ENCODE assay signal across 8 cellular contexts in the genomic region with DNA sequence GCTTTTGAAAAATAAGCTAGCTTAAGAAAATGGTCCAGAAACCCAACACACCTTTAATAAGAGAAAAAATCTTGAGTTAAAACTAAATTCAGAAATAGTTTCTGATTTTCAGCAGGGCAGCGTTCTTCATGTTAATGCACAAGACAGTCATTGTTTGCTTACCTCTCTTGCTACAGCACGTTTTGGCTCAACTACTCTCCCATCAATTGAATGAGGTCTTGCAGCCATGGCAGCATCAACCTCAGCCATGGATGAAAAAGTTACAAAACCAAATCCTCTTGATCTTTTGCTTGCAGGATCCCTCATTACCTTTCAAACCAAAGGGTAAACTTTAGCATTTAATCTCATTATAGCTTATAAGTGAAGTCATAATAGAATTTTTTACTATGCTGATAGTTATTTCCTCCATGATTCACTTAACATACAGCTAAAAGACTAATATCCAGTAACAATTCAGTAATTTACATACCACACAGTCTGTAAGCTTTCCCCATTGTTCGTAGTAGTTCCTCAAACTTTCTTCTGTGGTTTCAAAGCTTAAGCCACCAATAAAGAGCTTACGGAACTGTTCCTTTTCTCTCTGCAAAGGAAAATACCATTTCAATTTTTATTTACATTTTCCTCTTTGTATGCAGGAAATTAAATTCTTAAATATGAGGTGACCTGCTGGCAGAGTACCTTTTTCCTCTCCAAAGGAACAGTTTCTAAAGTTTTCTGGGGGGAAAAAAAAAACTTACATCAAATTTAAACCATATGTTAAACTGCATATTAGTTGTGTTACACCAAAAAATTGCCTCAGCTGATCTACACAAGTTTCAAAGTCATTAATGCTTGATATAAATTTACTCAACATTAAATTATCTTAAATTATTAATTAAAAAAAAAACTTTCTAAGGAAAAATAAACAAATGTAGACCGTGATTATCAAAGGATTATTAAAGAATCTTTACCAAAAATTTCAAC. TPM values are rescaled to one million over a fixed set of nuclear protein-coding genes. Genes with fewer than 3 reads are reported as not detected.
DNase-seq lines count a peak whose midpoint lies in the region; ATAC-seq and TF ChIP-seq lines count a peak whose summit lies in the region.

No MANE protein-coding gene starts in this region.

- TF ChIP-seq CTCF in RWPE1 (conservative IDR thresholded peaks at IDR 0.05; ENCODE audit: low read depth) = no peak

- H2BK5ac ChIP-seq in mesenchymal stem cell (ENCODE audit: low read depth, low read length, poor library complexity, severe bottlenecking) = no peak overlapping the region

- POLR2A ChIA-PET in RWPE1 (lab: Yijun Ruan, JAX; ENCODE audit: low non-redundant PET) = no interaction called here

- H3K4ac ChIP-seq in mesenchymal stem cell (ENCODE audit: low read depth in 1 of 2, low read length in 2 of 2) = no peak overlapping the region

- H3K18ac ChIP-seq in mesenchymal stem cell (ENCODE audit: low read depth in 1 of 2, low read length in 2 of 2) = no peak overlapping the region

- H3K36me3 Mint-ChIP-seq in activated naive CD8-positive, alpha-beta T cell treated with anti-CD3 and anti-CD28 coated beads for 36 hours = peaks cover 82% of the 10 kb centered on the region

- H3K23ac ChIP-seq in mesenchymal stem cell (ENCODE audit: low read length in 2 of 2) = no peak overlapping the region

- ATAC-seq in HG03521 (IDR thresholded peaks at IDR 0.05; ENCODE audit: unreplicated experiment) = no peak

- no peak overlapping the region for H2AK5ac ChIP-seq in mesenchymal stem cell (ENCODE audit: low read length, severe bottlenecking)

- 31% methylated on average over 4 of the region's 5 CpGs for WGBS in mesenchymal stem cell

- H3K14ac ChIP-seq in mesenchymal stem cell (ENCODE audit: low read length in 2 of 2) = no peak overlapping the region

- no peak overlapping the region for H2BK120ac ChIP-seq in mesenchymal stem cell (ENCODE audit: low read depth, low read length)

- no peak overlapping the region for H2BK12ac ChIP-seq in mesenchymal stem cell (ENCODE audit: low read length in 2 of 2)

- H3K9me3 Mint-ChIP-seq in activated naive CD8-positive, alpha-beta T cell treated with anti-CD3 and anti-CD28 coated beads for 36 hours = no peaks in the 10 kb centered on the region

- H3K27ac Mint-ChIP-seq in activated naive CD8-positive, alpha-beta T cell treated with anti-CD3 and anti-CD28 coated beads for 36 hours = peak overlapping the region; percentile 100

- H3K79me1 ChIP-seq in mesenchymal stem cell (replicated peaks; ENCODE audit: low read length, poor library complexity, severe bottlenecking) = no peaks in the 10 kb centered on the region

- H3K27ac ChIP-seq in ACC112 (ENCODE audit: low read depth, low read length) (no peak overlapping the region; the same call in 1 of the 2 replicates), HUES48 (ENCODE audit: low read depth, low read length) (peak overlapping the region; percentile 26), mesenchymal stem cell (ENCODE audit: low read length, poor library complexity, severe bottlenecking) (no peak overlapping the region), RWPE1 (no peak overlapping the region)

- H3K79me2 ChIP-seq in ACC112 (ENCODE audit: control insufficient read depth, insufficient read depth, low read length, unreplicated experiment) = peaks cover 89% of the 10 kb centered on the region

- no peak overlapping the region for H4K8ac ChIP-seq in mesenchymal stem cell (ENCODE audit: low read length)

- H4K91ac ChIP-seq in mesenchymal stem cell (ENCODE audit: low read length) = no peak overlapping the region

- H3K27me3 ChIP-seq in ACC112 (ENCODE audit: insufficient read depth, low read length) = no peaks in the 10 kb centered on the region
- H3K27me3 ChIP-seq in HUES48 (ENCODE audit: control insufficient read depth, insufficient read depth, low read length) = no peaks in the 10 kb centered on the region
- no peaks in the 10 kb centered on the region for H3K27me3 ChIP-seq in mesenchymal stem cell (ENCODE audit: control insufficient read depth in 1 of 2, insufficient read depth in 1 of 2, low read length in 2 of 2)

- H3K36me3 ChIP-seq in ACC112 (ENCODE audit: insufficient read depth, low read length) (peaks cover 62% of the 10 kb centered on the region), HUES48 (ENCODE audit: control insufficient read depth, insufficient read depth, low read length) (peaks cover 74% of the 10 kb centered on the region), mesenchymal stem cell (ENCODE audit: control insufficient read depth in 1 of 2, insufficient read depth in 2 of 2, low read depth in 1 of 2, low read length in 2 of 2) (peaks cover 8 to 62% of the 10 kb centered on the region in 2 experiments)

- H2AFZ ChIP-seq in ACC112 (ENCODE audit: low read length, unreplicated experiment) (no peak overlapping the region), mesenchymal stem cell (ENCODE audit: low read depth, low read length) (no peak overlapping the region)

- peak overlapping the region; percentile 100 for H3K4me3 Mint-ChIP-seq in activated naive CD8-positive, alpha-beta T cell treated with anti-CD3 and anti-CD28 coated beads for 36 hours

- CTCF ChIA-PET in RWPE1 (lab: Yijun Ruan, JAX) = interaction anchor here (0.7 to 1.8 kb wide), 6 partner anchors 9 to 386 kb away, joined by 3 to 9 read pairs (median 6); no protein-coding TSS in a partner anchor

- H3K9ac ChIP-seq in HUES48 (ENCODE audit: low read depth, low read length) = peak overlapping the region; percentile 98
- peak overlapping the region; percentile 100 for H3K9ac ChIP-seq in mesenchymal stem cell (ENCODE audit: low read length)

- peaks cover 47% of the 10 kb centered on the region for H3K4me1 Mint-ChIP-seq in activated naive CD8-positive, alpha-beta T cell treated with anti-CD3 and anti-CD28 coated beads for 36 hours

- H3K4me1 ChIP-seq in ACC112 (ENCODE audit: control insufficient read depth, insufficient read depth, low read length, unreplicated experiment) = peaks cover 35% of the 10 kb centered on the region
- peaks cover 21% of the 10 kb centered on the region; the same call in 1 of the 2 replicates for H3K4me1 ChIP-seq in HUES48 (ENCODE audit: control insufficient read depth, insufficient read depth, low read length)
- H3K4me1 ChIP-seq in mesenchymal stem cell (ENCODE audit: control insufficient read depth, insufficient read depth, low read depth, low read length) = peaks cover 9% of the 10 kb centered on the region

- no peak overlapping the region for H2BK15ac ChIP-seq in mesenchymal stem cell (ENCODE audit: low read depth, poor library complexity, severe bottlenecking)

- H3K9me3 ChIP-seq in HUES48 (ENCODE audit: control insufficient read depth, insufficient read depth, low read length) (no peaks in the 10 kb centered on the region), mesenchymal stem cell (ENCODE audit: control insufficient read depth, low read length) (no peaks in the 10 kb centered on the region)

- peaks cover 24% of the 10 kb centered on the region for H3K27me3 Mint-ChIP-seq in activated naive CD8-positive, alpha-beta T cell treated with anti-CD3 and anti-CD28 coated beads for 36 hours

- peak overlapping the region; percentile 27 for H3K4me2 ChIP-seq in mesenchymal stem cell (ENCODE audit: low read length, poor library complexity, severe bottlenecking)

- no peak for DNase-seq in activated naive CD8-positive, alpha-beta T cell treated with anti-CD3 and anti-CD28 coated beads for 36 hours
- no peak for DNase-seq in mesenchymal stem cell
- DNase-seq in NCI-H526 (lab: John Stamatoyannopoulos, UW) = no peak
- no peak for DNase-seq in RWPE1 (ENCODE audit: low spot score)
- DNase-seq in activated gamma-delta T cell (lab: John Stamatoyannopoulos, UW) = no peak

- H3K4me3 ChIP-seq in ACC112 (ENCODE audit: low read depth, low read length) (peak overlapping the region; percentile 99), HUES48 (ENCODE audit: low read depth, low read length) (peak overlapping the region; percentile 82), mesenchymal stem cell (ENCODE audit: insufficient read depth in 1 of 2, low read depth in 1 of 2, low read length in 2 of 2) (peak overlapping the region in 1 of 2 experiments; percentile 100)

RNA-seq across cellular contexts. Expression of a gene that starts 3.1 kb away (rescaled TPM):
- total RNA-seq in activated naive CD8-positive, alpha-beta T cell treated with anti-CD3 and anti-CD28 coated beads for 36 hours = 100 to 1,000 TPM; 968 to 975 TPM
- 309 TPM for polyA plus RNA-seq in mesenchymal stem cell (2013, experiment 1 of 2)
- 309 TPM for polyA plus RNA-seq in mesenchymal stem cell (2013, experiment 2 of 2)

RNA-seq across cellular contexts. Expression of a gene that starts 4.1 kb away (rescaled TPM):
- 100 to 1,000 TPM; 366 to 370 TPM for total RNA-seq in activated naive CD8-positive, alpha-beta T cell treated with anti-CD3 and anti-CD28 coated beads for 36 hours
- polyA plus RNA-seq in mesenchymal stem cell (2013, experiment 1 of 2) = 144 TPM
- polyA plus RNA-seq in mesenchymal stem cell (2013, experiment 2 of 2) = 150 TPM

RNA-seq across cellular contexts. Expression of a gene that starts 45.4 kb away (rescaled TPM):
- 10 to 100 TPM; 35.2 to 35.3 TPM for total RNA-seq in activated naive CD8-positive, alpha-beta T cell treated with anti-CD3 and anti-CD28 coated beads for 36 hours
- 17.7 TPM for polyA plus RNA-seq in mesenchymal stem cell (2013, experiment 1 of 2)
- polyA plus RNA-seq in mesenchymal stem cell (2013, experiment 2 of 2) = 17.2 TPM
